Comparison of ENCODE assay signal across 1 cellular context in the genomic region with DNA sequence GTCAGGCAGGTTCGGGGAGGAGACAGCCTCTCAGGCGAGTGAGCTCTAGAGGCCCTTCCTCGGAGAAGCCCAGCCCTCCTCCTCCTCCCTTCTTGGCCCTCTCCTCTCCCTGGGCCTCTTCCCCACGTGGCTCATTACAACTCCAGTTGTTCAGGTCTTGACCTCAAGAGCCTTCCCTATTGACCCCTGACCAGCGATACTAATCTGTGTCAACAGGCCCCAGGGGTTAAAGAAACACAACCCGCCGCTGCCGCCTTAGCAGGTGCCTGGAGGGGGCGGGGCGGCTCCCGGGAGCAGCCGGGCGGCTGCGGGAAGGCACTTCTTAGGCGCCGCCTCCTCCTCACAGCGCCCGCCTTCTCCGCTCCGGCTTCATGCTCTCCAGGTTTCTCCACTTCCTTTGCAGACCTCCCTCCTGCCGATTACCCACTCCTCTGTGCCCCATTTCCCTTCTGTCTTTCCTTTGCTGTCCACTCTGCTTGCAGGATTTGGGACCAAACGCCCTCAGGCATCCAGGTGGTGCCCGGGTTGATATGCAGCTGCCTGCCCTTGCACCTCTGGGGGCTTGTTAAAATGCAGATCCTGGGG.
TF ChIP-seq lines count a peak whose summit lies in the region.

No MANE protein-coding gene starts in this region.

TF ChIP-seq in HepG2, 621 proteins besides CTCF, POLR2A, EP300 and RAD21 (continued from another document and continues in another):
- TF ChIP-seq, protein P1, sequence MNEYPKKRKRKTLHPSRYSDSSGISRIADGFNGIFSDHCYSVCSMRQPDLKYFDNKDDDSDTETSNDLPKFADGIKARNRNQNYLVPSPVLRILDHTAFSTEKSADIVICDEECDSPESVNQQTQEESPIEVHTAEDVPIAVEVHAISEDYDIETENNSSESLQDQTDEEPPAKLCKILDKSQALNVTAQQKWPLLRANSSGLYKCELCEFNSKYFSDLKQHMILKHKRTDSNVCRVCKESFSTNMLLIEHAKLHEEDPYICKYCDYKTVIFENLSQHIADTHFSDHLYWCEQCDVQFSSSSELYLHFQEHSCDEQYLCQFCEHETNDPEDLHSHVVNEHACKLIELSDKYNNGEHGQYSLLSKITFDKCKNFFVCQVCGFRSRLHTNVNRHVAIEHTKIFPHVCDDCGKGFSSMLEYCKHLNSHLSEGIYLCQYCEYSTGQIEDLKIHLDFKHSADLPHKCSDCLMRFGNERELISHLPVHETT (CRISPR knock-in tag; conservative IDR thresholded peaks at IDR 0.05) = 0 out of 2 replicates have a peak, but pooled peaks have one; percentile 35
- TF ChIP-seq HDAC6 (IDR thresholded peaks at IDR 0.05; ENCODE audit: low read depth, low read length) (no peak), NFATC3 (CRISPR knock-in tag; IDR thresholded peaks at IDR 0.05) (no peak), GFI1 (CRISPR knock-in tag; IDR thresholded peaks at IDR 0.05; ENCODE audit: borderline replicate concordance) (0 out of 2 replicates have a peak, but pooled peaks have one; percentile 59), GPN1 (CRISPR knock-in tag; IDR thresholded peaks at IDR 0.05; ENCODE audit: borderline replicate concordance) (no peak), SAP130 (CRISPR knock-in tag; IDR thresholded peaks at IDR 0.05; ENCODE audit: low read depth) (peak; percentile 76), ISL2 (CRISPR knock-in tag; IDR thresholded peaks at IDR 0.05) (peak; percentile 81), KAT8 (CRISPR knock-in tag; IDR thresholded peaks at IDR 0.05) (peak; percentile 30; the same call in 1 of the 2 replicates), ZNF354B (CRISPR knock-in tag; IDR thresholded peaks at IDR 0.05) (no peak), RCOR2 (CRISPR knock-in tag; IDR thresholded peaks at IDR 0.05) (peak; percentile 79; the same call in 1 of the 2 replicates), MED1 (CRISPR knock-in tag; IDR thresholded peaks at IDR 0.05) (peak; percentile 42; the same call in 1 of the 2 replicates), RORA (CRISPR knock-in tag; IDR thresholded peaks at IDR 0.05) (no peak), ATM (IDR thresholded peaks at IDR 0.05; ENCODE audit: borderline replicate concordance) (no peak), ARID2 (CRISPR knock-in tag; IDR thresholded peaks at IDR 0.05; ENCODE audit: borderline replicate concordance) (no peak), ZNF746 (CRISPR knock-in tag; IDR thresholded peaks at IDR 0.05) (peak; percentile 90), ZNF317 (CRISPR knock-in tag; IDR thresholded peaks at IDR 0.05) (no peak), ZNF761 (CRISPR knock-in tag; conservative IDR thresholded peaks at IDR 0.05) (no peak), SP4 (CRISPR knock-in tag; IDR thresholded peaks at IDR 0.05) (peak; percentile 39; the same call in 1 of the 2 replicates), ZNF17 (CRISPR knock-in tag; IDR thresholded peaks at IDR 0.05) (no peak), MIXL1 (CRISPR knock-in tag; IDR thresholded peaks at IDR 0.05) (peak; percentile 38; the same call in 1 of the 2 replicates), FOXA3 (CRISPR knock-in tag; IDR thresholded peaks at IDR 0.05) (peak; percentile 94), ZNF7 (CRISPR knock-in tag; IDR thresholded peaks at IDR 0.05) (no peak), ZBTB7A (CRISPR knock-in tag; IDR thresholded peaks at IDR 0.05) (no peak), YY1 (IDR thresholded peaks at IDR 0.05; ENCODE audit: insufficient read depth, insufficient replicate concordance, low read depth, low read length) (no peak), XRCC5 (optimal IDR thresholded peaks at IDR 0.05; ENCODE audit: low read length) (peak; percentile 19), WIZ (CRISPR knock-in tag; IDR thresholded peaks at IDR 0.05) (no peak)
- TF ChIP-seq, protein P2, sequence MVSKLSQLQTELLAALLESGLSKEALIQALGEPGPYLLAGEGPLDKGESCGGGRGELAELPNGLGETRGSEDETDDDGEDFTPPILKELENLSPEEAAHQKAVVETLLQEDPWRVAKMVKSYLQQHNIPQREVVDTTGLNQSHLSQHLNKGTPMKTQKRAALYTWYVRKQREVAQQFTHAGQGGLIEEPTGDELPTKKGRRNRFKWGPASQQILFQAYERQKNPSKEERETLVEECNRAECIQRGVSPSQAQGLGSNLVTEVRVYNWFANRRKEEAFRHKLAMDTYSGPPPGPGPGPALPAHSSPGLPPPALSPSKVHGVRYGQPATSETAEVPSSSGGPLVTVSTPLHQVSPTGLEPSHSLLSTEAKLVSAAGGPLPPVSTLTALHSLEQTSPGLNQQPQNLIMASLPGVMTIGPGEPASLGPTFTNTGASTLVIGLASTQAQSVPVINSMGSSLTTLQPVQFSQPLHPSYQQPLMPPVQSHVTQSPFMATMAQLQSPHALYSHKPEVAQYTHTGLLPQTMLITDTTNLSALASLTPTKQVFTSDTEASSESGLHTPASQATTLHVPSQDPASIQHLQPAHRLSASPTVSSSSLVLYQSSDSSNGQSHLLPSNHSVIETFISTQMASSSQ (IDR thresholded peaks at IDR 0.05; ENCODE audit: low read depth) = no peak
- TF ChIP-seq, protein P2 (CRISPR knock-in tag; IDR thresholded peaks at IDR 0.05; ENCODE audit: borderline replicate concordance) = peak; percentile 60; the same call in 1 of the 2 replicates
- TF ChIP-seq, protein P3, sequence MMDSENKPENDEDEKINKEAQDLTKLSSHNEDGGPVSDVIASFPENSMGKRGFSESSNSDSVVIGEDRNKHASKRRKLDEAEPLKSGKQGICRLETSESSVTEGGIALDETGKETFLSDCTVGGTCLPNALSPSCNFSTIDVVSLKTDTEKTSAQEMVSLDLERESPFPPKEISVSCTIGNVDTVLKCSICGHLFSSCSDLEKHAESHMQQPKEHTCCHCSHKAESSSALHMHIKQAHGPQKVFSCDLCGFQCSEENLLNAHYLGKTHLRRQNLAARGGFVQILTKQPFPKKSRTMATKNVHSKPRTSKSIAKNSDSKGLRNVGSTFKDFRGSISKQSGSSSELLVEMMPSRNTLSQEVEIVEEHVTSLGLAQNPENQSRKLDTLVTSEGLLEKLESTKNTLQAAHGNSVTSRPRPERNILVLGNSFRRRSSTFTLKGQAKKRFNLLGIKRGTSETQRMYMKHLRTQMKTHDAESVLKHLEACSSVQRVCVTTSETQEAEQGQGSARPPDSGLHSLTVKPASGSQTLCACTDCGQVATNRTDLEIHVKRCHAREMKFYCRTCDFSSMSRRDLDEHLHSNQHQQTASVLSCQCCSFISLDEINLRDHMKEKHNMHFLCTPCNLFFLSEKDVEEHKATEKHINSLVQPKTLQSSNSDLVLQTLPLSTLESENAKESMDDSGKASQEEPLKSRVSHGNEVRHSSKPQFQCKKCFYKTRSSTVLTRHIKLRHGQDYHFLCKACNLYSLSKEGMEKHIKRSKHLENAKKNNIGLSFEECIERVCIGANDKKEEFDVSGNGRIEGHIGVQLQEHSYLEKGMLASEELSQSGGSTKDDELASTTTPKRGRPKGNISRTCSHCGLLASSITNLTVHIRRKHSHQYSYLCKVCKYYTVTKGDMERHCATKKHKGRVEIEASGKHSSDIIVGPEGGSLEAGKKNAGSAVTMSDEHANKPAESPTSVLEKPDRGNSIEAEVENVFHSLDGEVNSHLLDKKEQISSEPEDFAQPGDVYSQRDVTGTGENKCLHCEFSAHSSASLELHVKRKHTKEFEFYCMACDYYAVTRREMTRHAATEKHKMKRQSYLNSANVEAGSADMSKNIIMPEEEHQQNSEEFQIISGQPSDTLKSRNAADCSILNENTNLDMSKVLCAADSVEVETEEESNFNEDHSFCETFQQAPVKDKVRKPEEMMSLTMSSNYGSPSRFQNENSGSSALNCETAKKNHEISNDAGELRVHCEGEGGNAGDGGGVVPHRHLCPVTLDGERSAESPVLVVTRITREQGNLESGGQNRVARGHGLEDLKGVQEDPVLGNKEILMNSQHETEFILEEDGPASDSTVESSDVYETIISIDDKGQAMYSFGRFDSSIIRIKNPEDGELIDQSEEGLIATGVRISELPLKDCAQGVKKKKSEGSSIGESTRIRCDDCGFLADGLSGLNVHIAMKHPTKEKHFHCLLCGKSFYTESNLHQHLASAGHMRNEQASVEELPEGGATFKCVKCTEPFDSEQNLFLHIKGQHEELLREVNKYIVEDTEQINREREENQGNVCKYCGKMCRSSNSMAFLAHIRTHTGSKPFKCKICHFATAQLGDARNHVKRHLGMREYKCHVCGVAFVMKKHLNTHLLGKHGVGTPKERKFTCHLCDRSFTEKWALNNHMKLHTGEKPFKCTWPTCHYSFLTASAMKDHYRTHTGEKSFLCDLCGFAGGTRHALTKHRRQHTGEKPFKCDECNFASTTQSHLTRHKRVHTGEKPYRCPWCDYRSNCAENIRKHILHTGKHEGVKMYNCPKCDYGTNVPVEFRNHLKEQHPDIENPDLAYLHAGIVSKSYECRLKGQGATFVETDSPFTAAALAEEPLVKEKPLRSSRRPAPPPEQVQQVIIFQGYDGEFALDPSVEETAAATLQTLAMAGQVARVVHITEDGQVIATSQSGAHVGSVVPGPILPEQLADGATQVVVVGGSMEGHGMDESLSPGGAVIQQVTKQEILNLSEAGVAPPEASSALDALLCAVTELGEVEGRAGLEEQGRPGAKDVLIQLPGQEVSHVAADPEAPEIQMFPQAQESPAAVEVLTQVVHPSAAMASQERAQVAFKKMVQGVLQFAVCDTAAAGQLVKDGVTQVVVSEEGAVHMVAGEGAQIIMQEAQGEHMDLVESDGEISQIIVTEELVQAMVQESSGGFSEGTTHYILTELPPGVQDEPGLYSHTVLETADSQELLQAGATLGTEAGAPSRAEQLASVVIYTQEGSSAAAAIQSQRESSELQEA (CRISPR knock-in tag; IDR thresholded peaks at IDR 0.05; ENCODE audit: not compliant biosample characterization) = no peak
- TF ChIP-seq, protein P4, sequence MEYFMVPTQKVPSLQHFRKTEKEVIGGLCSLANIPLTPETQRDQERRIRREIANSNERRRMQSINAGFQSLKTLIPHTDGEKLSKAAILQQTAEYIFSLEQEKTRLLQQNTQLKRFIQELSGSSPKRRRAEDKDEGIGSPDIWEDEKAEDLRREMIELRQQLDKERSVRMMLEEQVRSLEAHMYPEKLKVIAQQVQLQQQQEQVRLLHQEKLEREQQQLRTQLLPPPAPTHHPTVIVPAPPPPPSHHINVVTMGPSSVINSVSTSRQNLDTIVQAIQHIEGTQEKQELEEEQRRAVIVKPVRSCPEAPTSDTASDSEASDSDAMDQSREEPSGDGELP (IDR thresholded peaks at IDR 0.05; ENCODE audit: borderline replicate concordance, low read depth) = peak; percentile 72; the same call in 1 of the 2 replicates
- TF ChIP-seq, protein P5, sequence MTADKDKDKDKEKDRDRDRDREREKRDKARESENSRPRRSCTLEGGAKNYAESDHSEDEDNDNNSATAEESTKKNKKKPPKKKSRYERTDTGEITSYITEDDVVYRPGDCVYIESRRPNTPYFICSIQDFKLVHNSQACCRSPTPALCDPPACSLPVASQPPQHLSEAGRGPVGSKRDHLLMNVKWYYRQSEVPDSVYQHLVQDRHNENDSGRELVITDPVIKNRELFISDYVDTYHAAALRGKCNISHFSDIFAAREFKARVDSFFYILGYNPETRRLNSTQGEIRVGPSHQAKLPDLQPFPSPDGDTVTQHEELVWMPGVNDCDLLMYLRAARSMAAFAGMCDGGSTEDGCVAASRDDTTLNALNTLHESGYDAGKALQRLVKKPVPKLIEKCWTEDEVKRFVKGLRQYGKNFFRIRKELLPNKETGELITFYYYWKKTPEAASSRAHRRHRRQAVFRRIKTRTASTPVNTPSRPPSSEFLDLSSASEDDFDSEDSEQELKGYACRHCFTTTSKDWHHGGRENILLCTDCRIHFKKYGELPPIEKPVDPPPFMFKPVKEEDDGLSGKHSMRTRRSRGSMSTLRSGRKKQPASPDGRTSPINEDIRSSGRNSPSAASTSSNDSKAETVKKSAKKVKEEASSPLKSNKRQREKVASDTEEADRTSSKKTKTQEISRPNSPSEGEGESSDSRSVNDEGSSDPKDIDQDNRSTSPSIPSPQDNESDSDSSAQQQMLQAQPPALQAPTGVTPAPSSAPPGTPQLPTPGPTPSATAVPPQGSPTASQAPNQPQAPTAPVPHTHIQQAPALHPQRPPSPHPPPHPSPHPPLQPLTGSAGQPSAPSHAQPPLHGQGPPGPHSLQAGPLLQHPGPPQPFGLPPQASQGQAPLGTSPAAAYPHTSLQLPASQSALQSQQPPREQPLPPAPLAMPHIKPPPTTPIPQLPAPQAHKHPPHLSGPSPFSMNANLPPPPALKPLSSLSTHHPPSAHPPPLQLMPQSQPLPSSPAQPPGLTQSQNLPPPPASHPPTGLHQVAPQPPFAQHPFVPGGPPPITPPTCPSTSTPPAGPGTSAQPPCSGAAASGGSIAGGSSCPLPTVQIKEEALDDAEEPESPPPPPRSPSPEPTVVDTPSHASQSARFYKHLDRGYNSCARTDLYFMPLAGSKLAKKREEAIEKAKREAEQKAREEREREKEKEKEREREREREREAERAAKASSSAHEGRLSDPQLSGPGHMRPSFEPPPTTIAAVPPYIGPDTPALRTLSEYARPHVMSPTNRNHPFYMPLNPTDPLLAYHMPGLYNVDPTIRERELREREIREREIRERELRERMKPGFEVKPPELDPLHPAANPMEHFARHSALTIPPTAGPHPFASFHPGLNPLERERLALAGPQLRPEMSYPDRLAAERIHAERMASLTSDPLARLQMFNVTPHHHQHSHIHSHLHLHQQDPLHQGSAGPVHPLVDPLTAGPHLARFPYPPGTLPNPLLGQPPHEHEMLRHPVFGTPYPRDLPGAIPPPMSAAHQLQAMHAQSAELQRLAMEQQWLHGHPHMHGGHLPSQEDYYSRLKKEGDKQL (CRISPR knock-in tag; IDR thresholded peaks at IDR 0.05; ENCODE audit: low read depth) = peak; percentile 96
- TF ChIP-seq, protein P6, sequence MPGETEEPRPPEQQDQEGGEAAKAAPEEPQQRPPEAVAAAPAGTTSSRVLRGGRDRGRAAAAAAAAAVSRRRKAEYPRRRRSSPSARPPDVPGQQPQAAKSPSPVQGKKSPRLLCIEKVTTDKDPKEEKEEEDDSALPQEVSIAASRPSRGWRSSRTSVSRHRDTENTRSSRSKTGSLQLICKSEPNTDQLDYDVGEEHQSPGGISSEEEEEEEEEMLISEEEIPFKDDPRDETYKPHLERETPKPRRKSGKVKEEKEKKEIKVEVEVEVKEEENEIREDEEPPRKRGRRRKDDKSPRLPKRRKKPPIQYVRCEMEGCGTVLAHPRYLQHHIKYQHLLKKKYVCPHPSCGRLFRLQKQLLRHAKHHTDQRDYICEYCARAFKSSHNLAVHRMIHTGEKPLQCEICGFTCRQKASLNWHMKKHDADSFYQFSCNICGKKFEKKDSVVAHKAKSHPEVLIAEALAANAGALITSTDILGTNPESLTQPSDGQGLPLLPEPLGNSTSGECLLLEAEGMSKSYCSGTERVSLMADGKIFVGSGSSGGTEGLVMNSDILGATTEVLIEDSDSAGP (CRISPR knock-in tag; IDR thresholded peaks at IDR 0.05; ENCODE audit: borderline replicate concordance) = peak; percentile 23; the same call in 1 of the 2 replicates
